Comparison of ENCODE assay signal across 8 cellular contexts in genomic region chr6:24721461-24722215, GRCh38. TPM values are rescaled to one million over a fixed set of nuclear protein-coding genes. Genes with fewer than 3 reads are reported as not detected.
DNase-seq lines count a peak whose midpoint lies in the region; ATAC-seq and TF ChIP-seq lines count a peak whose summit lies in the region.

No MANE protein-coding gene starts in this region.

- no peaks in the 10 kb centered on the region for H3K27me3 ChIP-seq in neuronal stem cell (ENCODE audit: control insufficient read depth in 3 of 3, insufficient read depth in 3 of 3, low read depth in 1 of 3, low read length in 3 of 3)

- H3K79me1 ChIP-seq in neuronal stem cell (ENCODE audit: low read depth, low read length) = no peaks in the 10 kb centered on the region

- peak overlapping the region; percentile 65 for H3K27ac ChIP-seq in neuronal stem cell (replicated peaks; ENCODE audit: low read length)

- peak overlapping the region; percentile 85 for H3K9ac ChIP-seq in neuronal stem cell (ENCODE audit: low read depth, low read length, poor library complexity)

- no peak overlapping the region for H3K4ac ChIP-seq in neuronal stem cell (ENCODE audit: low read length)

- H2BK12ac ChIP-seq in neuronal stem cell (ENCODE audit: low read length) = no peak overlapping the region

- DNase-seq in NCI-H187 (lab: John Stamatoyannopoulos, UW) (peak; percentile 79 to 89), NCI-H187 treated with DMSO at 0.1 percent for 48 hours (lab: John Stamatoyannopoulos, UW) (no peak), HPDE6-E6E7 (ENCODE audit: extremely low spot score) (peak; percentile 63), activated B cell treated with CpG ODN at 0.5 μM for 24 hours (no peak), fibroblast of pulmonary artery (ENCODE audit: low read depth) (peak; percentile 87), neuronal stem cell (ENCODE audit: low spot score) (no peak), occipital lobe (lab: John Stamatoyannopoulos, UW) (no peak)

- peak overlapping the region; percentile 93 for H3K4me3 Mint-ChIP-seq in activated B cell treated with CpG ODN at 0.5 μM for 24 hours

- peak; percentile 39 for ATAC-seq in GM21447 (IDR thresholded peaks at IDR 0.05; ENCODE audit: unreplicated experiment)
- ATAC-seq in activated B cell treated with CpG ODN at 0.5 μM for 24 hours (ENCODE audit: low read depth) = peak; percentile 49

- H2BK5ac ChIP-seq in neuronal stem cell (ENCODE audit: low read length) = no peak overlapping the region

- no CpG with 5 or more reads among the region's 26 CpGs for WGBS in neuronal stem cell (ENCODE audit: extremely low coverage in 2 of 2, insufficient read length in 2 of 2, insufficient replicate concordance in 1 of 2), 2 donors

- peaks cover 0 to 28% of the 10 kb centered on the region in 2 donors for H3K36me3 ChIP-seq in neuronal stem cell (replicated peaks in 1 of 2; ENCODE audit: control insufficient read depth in 2 of 2, insufficient read depth in 2 of 2, low read length in 2 of 2)

- CTCF ChIA-PET in activated B cell treated with CpG ODN at 0.5 μM for 24 hours (lab: Charles Lee) = interaction anchor here (0.7 to 1.3 kb wide), 4 partner anchors 14 to 212 kb away, joined by 3 read pairs; no protein-coding TSS in a partner anchor

- H3K4me1 ChIP-seq in neuronal stem cell (ENCODE audit: control insufficient read depth in 2 of 2, insufficient read depth in 1 of 2, low read depth in 1 of 2, low read length in 2 of 2) = peaks cover 0 to 1% of the 10 kb centered on the region in 2 donors

- peak overlapping the region; percentile 45 for H3K23ac ChIP-seq in neuronal stem cell (ENCODE audit: low read depth, low read length, poor library complexity)

- H3K18ac ChIP-seq in neuronal stem cell (ENCODE audit: low read length) = peak overlapping the region; percentile 20

- no peaks in the 10 kb centered on the region for H3K27me3 Mint-ChIP-seq in activated B cell treated with CpG ODN at 0.5 μM for 24 hours

- H3K36me3 Mint-ChIP-seq in activated B cell treated with CpG ODN at 0.5 μM for 24 hours (ENCODE audit: low read depth) = peaks cover 42% of the 10 kb centered on the region

- no peak overlapping the region for H2BK15ac ChIP-seq in neuronal stem cell (ENCODE audit: low read length)

- no peaks in the 10 kb centered on the region for H3K9me3 ChIP-seq in neuronal stem cell (replicated peaks in 1 of 2; ENCODE audit: control insufficient read depth in 2 of 2, insufficient read depth in 1 of 2, low read depth in 1 of 2, low read length in 2 of 2)

- TF ChIP-seq CTCF in activated B cell treated with CpG ODN at 0.5 μM for 24 hours (IDR thresholded peaks at IDR 0.05) (no peak), fibroblast of pulmonary artery (IDR thresholded peaks at IDR 0.05; ENCODE audit: low read length, missing control alignments) (no peak)

- no peak overlapping the region for H3K14ac ChIP-seq in neuronal stem cell (ENCODE audit: low read length)

- intact Hi-C loops in activated B cell treated with CpG ODN at 0.5 μM for 24 hours (cut with micrococcal nuclease) = loop anchor here (1.0 to 10.0 kb wide), 9 partner anchors 22 to 417 kb away; partner anchors contain the start of genes ACOT13 and KIAA0319

- peaks cover 35% of the 10 kb centered on the region for H3K4me1 Mint-ChIP-seq in activated B cell treated with CpG ODN at 0.5 μM for 24 hours

- POLR2A ChIA-PET in activated B cell treated with CpG ODN at 0.5 μM for 24 hours (lab: Charles Lee) = interaction anchor here (0.6 to 1.7 kb wide), 17 partner anchors 12 to 417 kb away, joined by 3 to 32 read pairs (median 4); partner anchors contain the start of genes ACOT13, ALDH5A1, GMNN and KIAA0319

- no peak overlapping the region for H2BK120ac ChIP-seq in neuronal stem cell (ENCODE audit: low read depth, low read length)

- no peak overlapping the region for H2AK5ac ChIP-seq in neuronal stem cell (ENCODE audit: low read depth, low read length)

- H3K27ac Mint-ChIP-seq in activated B cell treated with CpG ODN at 0.5 μM for 24 hours = peak overlapping the region; percentile 99

- no peak overlapping the region for H4K91ac ChIP-seq in neuronal stem cell (ENCODE audit: low read depth, low read length, poor library complexity)

- H3K9me3 Mint-ChIP-seq in activated B cell treated with CpG ODN at 0.5 μM for 24 hours = no peaks in the 10 kb centered on the region

- H3K4me3 ChIP-seq in fibroblast of pulmonary artery (replicated peaks; ENCODE audit: low read depth, low read length) (peak overlapping the region; percentile 68), neuronal stem cell (ENCODE audit: low read length in 2 of 2) (peak overlapping the region; percentile 79 to 86)

- H4K8ac ChIP-seq in neuronal stem cell (ENCODE audit: low read depth, low read length) = no peak overlapping the region

- H2AFZ ChIP-seq in neuronal stem cell (ENCODE audit: low read length) = peak overlapping the region; percentile 89

- peak overlapping the region; percentile 63 for H3K4me2 ChIP-seq in neuronal stem cell (ENCODE audit: insufficient read depth, low read length, poor library complexity, severe bottlenecking)

RNA-seq across cellular contexts. Expression of gene C6orf62, which starts 2.7 kb away (rescaled TPM):
- 127 and 135 TPM in 2 replicates for total RNA-seq in activated B cell treated with CpG ODN at 0.5 μM for 24 hours
- polyA plus RNA-seq in neuronal stem cell (2013, experiment 1 of 2) = 51.6 TPM
- 52.1 TPM for polyA plus RNA-seq in neuronal stem cell (2013, experiment 2 of 2)
- total RNA-seq in occipital lobe = 86.7 TPM

RNA-seq across cellular contexts. Expression of gene GMNN, which starts 53.1 kb away (rescaled TPM):
- total RNA-seq in activated B cell treated with CpG ODN at 0.5 μM for 24 hours = 12.9 and 14.5 TPM in 2 replicates
- 95.7 TPM for polyA plus RNA-seq in neuronal stem cell (2013, experiment 1 of 2)
- 97.4 TPM for polyA plus RNA-seq in neuronal stem cell (2013, experiment 2 of 2)
- 8.1 TPM for total RNA-seq in occipital lobe

RNA-seq across cellular contexts. Expression of gene ACOT13, which starts 54.8 kb away (rescaled TPM):
- total RNA-seq in activated B cell treated with CpG ODN at 0.5 μM for 24 hours = 12.0 and 13.8 TPM in 2 replicates
- 43.3 TPM for polyA plus RNA-seq in neuronal stem cell (2013, experiment 1 of 2)
- polyA plus RNA-seq in neuronal stem cell (2013, experiment 2 of 2) = 44.4 TPM
- total RNA-seq in occipital lobe = 4.4 TPM

RNA-seq across cellular contexts. Expression of gene TDP2, which starts 54.9 kb away (rescaled TPM):
- total RNA-seq in activated B cell treated with CpG ODN at 0.5 μM for 24 hours (48.9 and 51.1 TPM in 2 replicates), occipital lobe (29.9 TPM)
- polyA plus RNA-seq in neuronal stem cell (2013, experiment 1 of 2) = 40.1 TPM
- 39.9 TPM for polyA plus RNA-seq in neuronal stem cell (2013, experiment 2 of 2)

Comparison
In these comparisons a context has a peak if more than half of its experiments do, and no peak if none do; other contexts are left out.
1. DNase-seq: peak in NCI-H187 (2 of 2), HPDE6-E6E7 (single experiment) and fibroblast of pulmonary artery (single experiment); none in NCI-H187 treated with DMSO at 0.1 percent for 48 hours (single experiment), activated B cell treated with CpG ODN at 0.5 μM for 24 hours (single experiment), neuronal stem cell (single experiment) and occipital lobe (single experiment).